ENCODE assay signal across 2 cellular contexts in the genomic region with DNA sequence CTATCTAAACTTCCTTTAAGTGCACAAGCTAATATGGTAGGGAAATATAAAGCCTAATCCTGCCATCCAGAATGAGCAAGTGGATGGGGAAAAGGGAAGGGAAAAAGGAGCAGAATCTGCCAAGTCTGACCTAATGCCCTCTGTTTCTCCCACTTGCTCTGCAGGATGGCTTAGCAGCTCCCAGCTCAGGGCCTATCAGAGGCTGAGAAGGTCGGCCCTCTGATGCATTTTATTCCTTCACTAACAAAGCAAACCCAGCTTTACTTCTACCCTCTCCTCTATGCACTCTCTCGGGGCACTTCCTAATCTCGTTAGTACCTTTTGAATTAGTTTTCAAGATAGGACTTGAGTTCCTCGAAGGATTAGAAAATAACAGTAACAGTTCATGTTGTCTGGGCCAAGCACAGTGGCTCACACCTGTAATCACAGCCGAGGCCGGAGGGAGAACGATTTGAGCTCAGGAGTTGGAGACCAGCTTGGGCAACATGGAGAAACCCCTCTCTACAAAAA.
TF ChIP-seq lines count a peak whose summit lies in the region.

No MANE protein-coding gene starts in this region.

TF ChIP-seq in GM23338, 12 proteins besides CTCF, POLR2A, EP300 and RAD21 (continues in another document):
- TF ChIP-seq, protein P1, sequence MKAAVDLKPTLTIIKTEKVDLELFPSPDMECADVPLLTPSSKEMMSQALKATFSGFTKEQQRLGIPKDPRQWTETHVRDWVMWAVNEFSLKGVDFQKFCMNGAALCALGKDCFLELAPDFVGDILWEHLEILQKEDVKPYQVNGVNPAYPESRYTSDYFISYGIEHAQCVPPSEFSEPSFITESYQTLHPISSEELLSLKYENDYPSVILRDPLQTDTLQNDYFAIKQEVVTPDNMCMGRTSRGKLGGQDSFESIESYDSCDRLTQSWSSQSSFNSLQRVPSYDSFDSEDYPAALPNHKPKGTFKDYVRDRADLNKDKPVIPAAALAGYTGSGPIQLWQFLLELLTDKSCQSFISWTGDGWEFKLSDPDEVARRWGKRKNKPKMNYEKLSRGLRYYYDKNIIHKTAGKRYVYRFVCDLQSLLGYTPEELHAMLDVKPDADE (IDR thresholded peaks at IDR 0.05) = no peak
- TF ChIP-seq ZNF114 (CRISPR knock-in tag; IDR thresholded peaks at IDR 0.05) (no peak), CREB1 (CRISPR knock-in tag; IDR thresholded peaks at IDR 0.05; ENCODE audit: low read depth) (no peak), EZH2 (IDR thresholded peaks at IDR 0.05; ENCODE audit: low read depth, unreplicated experiment) (no peak), EZH2phosphoT487 (IDR thresholded peaks at IDR 0.05; ENCODE audit: unreplicated experiment) (no peak), ZNF331 (CRISPR knock-in tag; IDR thresholded peaks at IDR 0.05; ENCODE audit: low read depth) (no peak), POLR2AphosphoS5 (IDR thresholded peaks at IDR 0.05; ENCODE audit: low read depth) (no peak)
- TF ChIP-seq, protein P2, sequence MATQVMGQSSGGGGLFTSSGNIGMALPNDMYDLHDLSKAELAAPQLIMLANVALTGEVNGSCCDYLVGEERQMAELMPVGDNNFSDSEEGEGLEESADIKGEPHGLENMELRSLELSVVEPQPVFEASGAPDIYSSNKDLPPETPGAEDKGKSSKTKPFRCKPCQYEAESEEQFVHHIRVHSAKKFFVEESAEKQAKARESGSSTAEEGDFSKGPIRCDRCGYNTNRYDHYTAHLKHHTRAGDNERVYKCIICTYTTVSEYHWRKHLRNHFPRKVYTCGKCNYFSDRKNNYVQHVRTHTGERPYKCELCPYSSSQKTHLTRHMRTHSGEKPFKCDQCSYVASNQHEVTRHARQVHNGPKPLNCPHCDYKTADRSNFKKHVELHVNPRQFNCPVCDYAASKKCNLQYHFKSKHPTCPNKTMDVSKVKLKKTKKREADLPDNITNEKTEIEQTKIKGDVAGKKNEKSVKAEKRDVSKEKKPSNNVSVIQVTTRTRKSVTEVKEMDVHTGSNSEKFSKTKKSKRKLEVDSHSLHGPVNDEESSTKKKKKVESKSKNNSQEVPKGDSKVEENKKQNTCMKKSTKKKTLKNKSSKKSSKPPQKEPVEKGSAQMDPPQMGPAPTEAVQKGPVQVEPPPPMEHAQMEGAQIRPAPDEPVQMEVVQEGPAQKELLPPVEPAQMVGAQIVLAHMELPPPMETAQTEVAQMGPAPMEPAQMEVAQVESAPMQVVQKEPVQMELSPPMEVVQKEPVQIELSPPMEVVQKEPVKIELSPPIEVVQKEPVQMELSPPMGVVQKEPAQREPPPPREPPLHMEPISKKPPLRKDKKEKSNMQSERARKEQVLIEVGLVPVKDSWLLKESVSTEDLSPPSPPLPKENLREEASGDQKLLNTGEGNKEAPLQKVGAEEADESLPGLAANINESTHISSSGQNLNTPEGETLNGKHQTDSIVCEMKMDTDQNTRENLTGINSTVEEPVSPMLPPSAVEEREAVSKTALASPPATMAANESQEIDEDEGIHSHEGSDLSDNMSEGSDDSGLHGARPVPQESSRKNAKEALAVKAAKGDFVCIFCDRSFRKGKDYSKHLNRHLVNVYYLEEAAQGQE (IDR thresholded peaks at IDR 0.05; ENCODE audit: unreplicated experiment) = no peak
- TF ChIP-seq, protein P3, sequence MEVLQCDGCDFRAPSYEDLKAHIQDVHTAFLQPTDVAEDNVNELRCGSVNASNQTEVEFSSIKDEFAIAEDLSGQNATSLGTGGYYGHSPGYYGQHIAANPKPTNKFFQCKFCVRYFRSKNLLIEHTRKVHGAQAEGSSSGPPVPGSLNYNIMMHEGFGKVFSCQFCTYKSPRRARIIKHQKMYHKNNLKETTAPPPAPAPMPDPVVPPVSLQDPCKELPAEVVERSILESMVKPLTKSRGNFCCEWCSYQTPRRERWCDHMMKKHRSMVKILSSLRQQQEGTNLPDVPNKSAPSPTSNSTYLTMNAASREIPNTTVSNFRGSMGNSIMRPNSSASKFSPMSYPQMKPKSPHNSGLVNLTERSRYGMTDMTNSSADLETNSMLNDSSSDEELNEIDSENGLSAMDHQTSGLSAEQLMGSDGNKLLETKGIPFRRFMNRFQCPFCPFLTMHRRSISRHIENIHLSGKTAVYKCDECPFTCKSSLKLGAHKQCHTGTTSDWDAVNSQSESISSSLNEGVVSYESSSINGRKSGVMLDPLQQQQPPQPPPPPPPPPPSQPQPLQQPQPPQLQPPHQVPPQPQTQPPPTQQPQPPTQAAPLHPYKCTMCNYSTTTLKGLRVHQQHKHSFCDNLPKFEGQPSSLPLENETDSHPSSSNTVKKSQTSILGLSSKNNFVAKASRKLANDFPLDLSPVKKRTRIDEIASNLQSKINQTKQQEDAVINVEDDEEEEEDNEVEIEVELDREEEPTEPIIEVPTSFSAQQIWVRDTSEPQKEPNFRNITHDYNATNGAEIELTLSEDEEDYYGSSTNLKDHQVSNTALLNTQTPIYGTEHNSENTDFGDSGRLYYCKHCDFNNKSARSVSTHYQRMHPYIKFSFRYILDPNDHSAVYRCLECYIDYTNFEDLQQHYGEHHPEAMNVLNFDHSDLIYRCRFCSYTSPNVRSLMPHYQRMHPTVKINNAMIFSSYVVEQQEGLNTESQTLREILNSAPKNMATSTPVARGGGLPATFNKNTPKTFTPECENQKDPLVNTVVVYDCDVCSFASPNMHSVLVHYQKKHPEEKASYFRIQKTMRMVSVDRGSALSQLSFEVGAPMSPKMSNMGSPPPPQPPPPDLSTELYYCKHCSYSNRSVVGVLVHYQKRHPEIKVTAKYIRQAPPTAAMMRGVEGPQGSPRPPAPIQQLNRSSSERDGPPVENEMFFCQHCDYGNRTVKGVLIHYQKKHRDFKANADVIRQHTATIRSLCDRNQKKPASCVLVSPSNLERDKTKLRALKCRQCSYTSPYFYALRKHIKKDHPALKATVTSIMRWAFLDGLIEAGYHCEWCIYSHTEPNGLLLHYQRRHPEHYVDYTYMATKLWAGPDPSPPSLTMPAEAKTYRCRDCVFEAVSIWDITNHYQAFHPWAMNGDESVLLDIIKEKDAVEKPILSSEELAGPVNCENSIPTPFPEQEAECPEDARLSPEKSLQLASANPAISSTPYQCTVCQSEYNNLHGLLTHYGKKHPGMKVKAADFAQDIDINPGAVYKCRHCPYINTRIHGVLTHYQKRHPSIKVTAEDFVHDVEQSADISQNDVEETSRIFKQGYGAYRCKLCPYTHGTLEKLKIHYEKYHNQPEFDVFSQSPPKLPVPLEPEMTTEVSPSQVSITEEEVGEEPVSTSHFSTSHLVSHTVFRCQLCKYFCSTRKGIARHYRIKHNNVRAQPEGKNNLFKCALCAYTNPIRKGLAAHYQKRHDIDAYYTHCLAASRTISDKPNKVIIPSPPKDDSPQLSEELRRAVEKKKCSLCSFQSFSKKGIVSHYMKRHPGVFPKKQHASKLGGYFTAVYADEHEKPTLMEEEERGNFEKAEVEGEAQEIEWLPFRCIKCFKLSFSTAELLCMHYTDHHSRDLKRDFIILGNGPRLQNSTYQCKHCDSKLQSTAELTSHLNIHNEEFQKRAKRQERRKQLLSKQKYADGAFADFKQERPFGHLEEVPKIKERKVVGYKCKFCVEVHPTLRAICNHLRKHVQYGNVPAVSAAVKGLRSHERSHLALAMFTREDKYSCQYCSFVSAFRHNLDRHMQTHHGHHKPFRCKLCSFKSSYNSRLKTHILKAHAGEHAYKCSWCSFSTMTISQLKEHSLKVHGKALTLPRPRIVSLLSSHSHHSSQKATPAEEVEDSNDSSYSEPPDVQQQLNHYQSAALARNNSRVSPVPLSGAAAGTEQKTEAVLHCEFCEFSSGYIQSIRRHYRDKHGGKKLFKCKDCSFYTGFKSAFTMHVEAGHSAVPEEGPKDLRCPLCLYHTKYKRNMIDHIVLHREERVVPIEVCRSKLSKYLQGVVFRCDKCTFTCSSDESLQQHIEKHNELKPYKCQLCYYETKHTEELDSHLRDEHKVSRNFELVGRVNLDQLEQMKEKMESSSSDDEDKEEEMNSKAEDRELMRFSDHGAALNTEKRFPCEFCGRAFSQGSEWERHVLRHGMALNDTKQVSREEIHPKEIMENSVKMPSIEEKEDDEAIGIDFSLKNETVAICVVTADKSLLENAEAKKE (CRISPR knock-in tag; IDR thresholded peaks at IDR 0.05) = no peak

TF ChIP-seq in WTC11, 78 proteins besides CTCF, POLR2A, EP300 and RAD21:
- TF ChIP-seq CBFB (CRISPR knock-in tag; IDR thresholded peaks at IDR 0.05; ENCODE audit: low read depth) = no peak
- no peak for TF ChIP-seq NFYB (CRISPR knock-in tag; conservative IDR thresholded peaks at IDR 0.05; ENCODE audit: low read depth)
- TF ChIP-seq, protein P4, sequence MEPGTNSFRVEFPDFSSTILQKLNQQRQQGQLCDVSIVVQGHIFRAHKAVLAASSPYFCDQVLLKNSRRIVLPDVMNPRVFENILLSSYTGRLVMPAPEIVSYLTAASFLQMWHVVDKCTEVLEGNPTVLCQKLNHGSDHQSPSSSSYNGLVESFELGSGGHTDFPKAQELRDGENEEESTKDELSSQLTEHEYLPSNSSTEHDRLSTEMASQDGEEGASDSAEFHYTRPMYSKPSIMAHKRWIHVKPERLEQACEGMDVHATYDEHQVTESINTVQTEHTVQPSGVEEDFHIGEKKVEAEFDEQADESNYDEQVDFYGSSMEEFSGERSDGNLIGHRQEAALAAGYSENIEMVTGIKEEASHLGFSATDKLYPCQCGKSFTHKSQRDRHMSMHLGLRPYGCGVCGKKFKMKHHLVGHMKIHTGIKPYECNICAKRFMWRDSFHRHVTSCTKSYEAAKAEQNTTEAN (CRISPR knock-in tag; IDR thresholded peaks at IDR 0.05) = no peak
- TF ChIP-seq TEAD4 (CRISPR knock-in tag; IDR thresholded peaks at IDR 0.05) = no peak
- no peak for TF ChIP-seq ZNF416 (CRISPR knock-in tag; IDR thresholded peaks at IDR 0.05)
- TF ChIP-seq, protein P5, sequence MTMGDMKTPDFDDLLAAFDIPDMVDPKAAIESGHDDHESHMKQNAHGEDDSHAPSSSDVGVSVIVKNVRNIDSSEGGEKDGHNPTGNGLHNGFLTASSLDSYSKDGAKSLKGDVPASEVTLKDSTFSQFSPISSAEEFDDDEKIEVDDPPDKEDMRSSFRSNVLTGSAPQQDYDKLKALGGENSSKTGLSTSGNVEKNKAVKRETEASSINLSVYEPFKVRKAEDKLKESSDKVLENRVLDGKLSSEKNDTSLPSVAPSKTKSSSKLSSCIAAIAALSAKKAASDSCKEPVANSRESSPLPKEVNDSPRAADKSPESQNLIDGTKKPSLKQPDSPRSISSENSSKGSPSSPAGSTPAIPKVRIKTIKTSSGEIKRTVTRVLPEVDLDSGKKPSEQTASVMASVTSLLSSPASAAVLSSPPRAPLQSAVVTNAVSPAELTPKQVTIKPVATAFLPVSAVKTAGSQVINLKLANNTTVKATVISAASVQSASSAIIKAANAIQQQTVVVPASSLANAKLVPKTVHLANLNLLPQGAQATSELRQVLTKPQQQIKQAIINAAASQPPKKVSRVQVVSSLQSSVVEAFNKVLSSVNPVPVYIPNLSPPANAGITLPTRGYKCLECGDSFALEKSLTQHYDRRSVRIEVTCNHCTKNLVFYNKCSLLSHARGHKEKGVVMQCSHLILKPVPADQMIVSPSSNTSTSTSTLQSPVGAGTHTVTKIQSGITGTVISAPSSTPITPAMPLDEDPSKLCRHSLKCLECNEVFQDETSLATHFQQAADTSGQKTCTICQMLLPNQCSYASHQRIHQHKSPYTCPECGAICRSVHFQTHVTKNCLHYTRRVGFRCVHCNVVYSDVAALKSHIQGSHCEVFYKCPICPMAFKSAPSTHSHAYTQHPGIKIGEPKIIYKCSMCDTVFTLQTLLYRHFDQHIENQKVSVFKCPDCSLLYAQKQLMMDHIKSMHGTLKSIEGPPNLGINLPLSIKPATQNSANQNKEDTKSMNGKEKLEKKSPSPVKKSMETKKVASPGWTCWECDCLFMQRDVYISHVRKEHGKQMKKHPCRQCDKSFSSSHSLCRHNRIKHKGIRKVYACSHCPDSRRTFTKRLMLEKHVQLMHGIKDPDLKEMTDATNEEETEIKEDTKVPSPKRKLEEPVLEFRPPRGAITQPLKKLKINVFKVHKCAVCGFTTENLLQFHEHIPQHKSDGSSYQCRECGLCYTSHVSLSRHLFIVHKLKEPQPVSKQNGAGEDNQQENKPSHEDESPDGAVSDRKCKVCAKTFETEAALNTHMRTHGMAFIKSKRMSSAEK (CRISPR knock-in tag; IDR thresholded peaks at IDR 0.05; ENCODE audit: borderline replicate concordance) = no peak
- TF ChIP-seq ZNF423 (CRISPR knock-in tag; IDR thresholded peaks at IDR 0.05) = no peak
- no peak for TF ChIP-seq SOX15 (CRISPR knock-in tag; IDR thresholded peaks at IDR 0.05)
- no peak for TF ChIP-seq JUN (CRISPR knock-in tag; IDR thresholded peaks at IDR 0.05)
- TF ChIP-seq, protein P6, sequence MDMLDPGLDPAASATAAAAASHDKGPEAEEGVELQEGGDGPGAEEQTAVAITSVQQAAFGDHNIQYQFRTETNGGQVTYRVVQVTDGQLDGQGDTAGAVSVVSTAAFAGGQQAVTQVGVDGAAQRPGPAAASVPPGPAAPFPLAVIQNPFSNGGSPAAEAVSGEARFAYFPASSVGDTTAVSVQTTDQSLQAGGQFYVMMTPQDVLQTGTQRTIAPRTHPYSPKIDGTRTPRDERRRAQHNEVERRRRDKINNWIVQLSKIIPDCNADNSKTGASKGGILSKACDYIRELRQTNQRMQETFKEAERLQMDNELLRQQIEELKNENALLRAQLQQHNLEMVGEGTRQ (CRISPR knock-in tag; IDR thresholded peaks at IDR 0.05) = no peak
- no peak for TF ChIP-seq ZNF219 (CRISPR knock-in tag; IDR thresholded peaks at IDR 0.05; ENCODE audit: borderline replicate concordance)
- TF ChIP-seq ZNF317 (CRISPR knock-in tag; IDR thresholded peaks at IDR 0.05; ENCODE audit: borderline replicate concordance, low read depth) = no peak
